ENCODE assay signal across 8 cellular contexts in the genomic region with DNA sequence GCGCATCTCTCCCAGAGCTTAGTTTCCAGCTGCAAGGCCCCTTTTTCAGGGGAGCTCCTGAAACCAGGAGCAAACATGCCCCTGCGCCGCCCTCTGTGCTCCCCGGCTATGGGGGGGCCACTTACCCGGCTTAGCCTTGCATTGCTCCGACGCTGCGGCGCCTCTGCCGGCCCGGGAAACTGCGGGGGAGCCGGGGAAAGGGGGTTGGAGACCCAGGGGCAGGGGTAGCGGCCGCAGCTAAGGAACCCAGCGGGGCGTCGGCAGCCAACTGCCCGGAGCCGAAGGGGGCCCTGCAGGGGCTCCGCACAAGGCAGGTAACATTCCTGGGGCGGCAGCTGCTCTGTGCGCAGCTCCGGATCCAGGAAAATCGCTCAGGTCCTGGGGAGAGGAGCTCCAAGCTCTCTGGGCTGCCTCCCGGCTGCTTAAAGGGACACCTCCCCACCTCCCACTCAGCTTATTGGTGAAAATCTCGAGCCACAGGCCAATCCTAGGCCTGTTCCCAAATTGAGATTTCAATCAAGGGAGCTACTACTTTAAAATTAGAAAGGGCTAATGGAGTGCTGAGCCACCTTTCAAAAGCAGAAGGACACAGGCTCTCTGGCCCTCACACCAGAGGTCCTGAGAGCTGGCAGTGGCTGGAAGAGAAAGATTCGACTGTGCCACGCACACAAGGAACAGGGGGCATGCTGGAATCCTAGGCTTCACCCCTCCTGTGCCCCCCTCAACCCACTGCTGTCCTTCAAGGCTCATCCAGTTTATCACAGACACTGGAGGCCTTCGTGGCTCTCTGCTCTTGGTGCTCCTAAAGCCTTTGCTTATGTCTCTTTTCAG. TPM values are rescaled to one million over a fixed set of nuclear protein-coding genes. Genes with fewer than 3 reads are reported as not detected.
A peak's percentile ranks its signal among the peaks of the same experiment; 100 is the strongest.
DNase-seq lines count a peak whose midpoint lies in the region; ATAC-seq and TF ChIP-seq lines count a peak whose summit lies in the region.

No MANE protein-coding gene starts in this region.

- peaks cover 0 to 5% (median 0%) of the 10 kb centered on the region in 8 donors for H3K9me3 ChIP-seq in spleen

- peak overlapping the region; percentile 4 to 64 (median 28) for H3K4me3 ChIP-seq in spleen

- H3K27ac ChIP-seq in layer of hippocampus (ENCODE audit: low read depth, low read length) = peak overlapping the region; percentile 67
- H3K27ac ChIP-seq in spleen = peak overlapping the region in 7 of 8 donors; percentile 44 to 77 (median 67)

- no peak for TF ChIP-seq CTCF in spleen (IDR thresholded peaks at IDR 0.05 in 8 of 11, conservative IDR thresholded peaks at IDR 0.05 in 3 of 11)

- H3K4me1 ChIP-seq in spleen = no peaks in the 10 kb centered on the region

- H3K36me3 ChIP-seq in spleen = no peaks in the 10 kb centered on the region

- WGBS in spleen, 5 donors = 18 to 27% (median 18%) methylated on average over 12 to 30 of the region's 30 CpGs

- DNase-seq in HT1080 (ENCODE audit: low read depth) (peak; percentile 36), ecto neural progenitor cell (ENCODE audit: low spot score) (peak; percentile 80), spleen (no peak), amniotic stem cell (lab: John Stamatoyannopoulos, UW) (no peak), NCI-H1048 (lab: John Stamatoyannopoulos, UW) (no peak)

- H3K27me3 ChIP-seq in layer of hippocampus (ENCODE audit: control insufficient read depth, insufficient read depth, low read length) (no peaks in the 10 kb centered on the region), spleen (replicated peaks in 1 of 7) (peaks cover 0 to 31% (median 12%) of the 10 kb centered on the region in 7 donors)

- intact Hi-C loops in spleen (cut with DNase I; ENCODE audit: low total_unique reads) = no loop called here

- TF ChIP-seq POLR2A in spleen (IDR thresholded peaks at IDR 0.05) = no peak

- ATAC-seq in GM21360 (IDR thresholded peaks at IDR 0.05; ENCODE audit: unreplicated experiment) (no peak), HG03135 (IDR thresholded peaks at IDR 0.05; ENCODE audit: unreplicated experiment) (no peak)

RNA-seq across cellular contexts. Expression of gene PRICKLE2, which starts 42.7 kb away (rescaled TPM):
- 7.6 and 9.5 TPM in 2 replicates for total RNA-seq in HT1080 (2014; rRNA removed; shearing (Covaris generic))
- 2.3 and 3.5 TPM in 2 replicates for polyA plus RNA-seq in HT1080 (2015; cell fraction: cytosol; rRNA removed)
- polyA plus RNA-seq in HT1080 (2015; cell fraction: nucleus; rRNA removed) = 6.9 and 7.9 TPM in 2 replicates
- 10 to 100 TPM in 2 of 7 donors, 1 to 10 TPM in 5; 3.1 to 11.4 (median 7.3) TPM for total RNA-seq in spleen
- polyA plus RNA-seq in spleen = under 1 TPM; 0.27 to 0.51 (median 0.30) TPM

Comparison
In these comparisons a context has a peak if more than half of its experiments do, and no peak if none do; other contexts are left out.
1. DNase-seq: peak in HT1080 (single experiment) and ecto neural progenitor cell (single experiment); none in spleen (single experiment), amniotic stem cell (single experiment) and NCI-H1048 (single experiment).